In the genomic region with DNA sequence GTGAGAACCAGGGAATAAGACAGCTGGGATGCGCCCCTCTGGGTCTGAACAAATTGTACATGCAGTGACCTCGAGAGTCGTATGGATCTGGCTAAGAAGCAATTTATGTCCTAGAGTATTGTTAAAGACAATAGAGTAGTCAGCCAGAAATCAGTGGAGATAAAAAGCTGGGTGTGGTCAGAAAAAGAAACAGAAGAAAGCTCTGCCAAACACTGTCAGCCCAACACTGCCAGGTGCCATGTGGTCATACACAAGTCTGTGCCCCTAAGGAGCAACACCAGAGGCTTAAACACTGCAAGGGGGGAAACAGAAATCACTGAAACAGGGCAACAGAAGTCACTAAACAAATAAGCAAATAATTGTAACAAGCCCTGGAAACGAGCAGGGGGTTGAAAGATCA, we compare ENCODE assay signal across 15 cellular contexts.
DNase-seq lines count a peak whose midpoint lies in the region; ATAC-seq and TF ChIP-seq lines count a peak whose summit lies in the region.
"Had no signal": no experiment of that assay in that cellular context is flagged by ENCODE, and none has a peak within 500 bp of the region (broad histone marks: within the 10 kb centered on the region; RNA-seq: fewer than 3 reads in every experiment).

No MANE protein-coding gene starts in this region.

- no peak overlapping the region for H2AFZ ChIP-seq in neural progenitor cell (replicated peaks)

- H3K27ac Mint-ChIP-seq in natural killer cell = peak overlapping the region; percentile 35 to 75
- no peak overlapping the region for H3K27ac Mint-ChIP-seq in natural killer cell treated with Interleukin-12 subunit alpha and Interleukin-12 subunit beta and Interleukin-15 and Interleukin-18, amount 100 ng/mL, for 72 hours
- peak overlapping the region; percentile 74 for H3K27ac Mint-ChIP-seq in central memory CD8-positive, alpha-beta T cell (ENCODE audit: low read depth)
- H3K27ac Mint-ChIP-seq in type B pancreatic cell = peak overlapping the region; percentile 46
- no peak overlapping the region for H3K27ac Mint-ChIP-seq in neural progenitor cell
- H3K27ac Mint-ChIP-seq: activated naive CD8-positive, alpha-beta T cell treated with anti-CD3 and anti-CD28 coated beads, Interleukin-2, amount 10 ng/mL, durations not matched to agents 7 days and 5 days; CD4-positive, alpha-beta T cell; nephron had no signal

- no peak overlapping the region for H3K4me2 ChIP-seq in neural progenitor cell

- peaks cover 38 to 47% of the 10 kb centered on the region in 2 donors for H3K4me1 Mint-ChIP-seq in natural killer cell
- peaks cover 26 to 30% of the 10 kb centered on the region in 2 donors for H3K4me1 Mint-ChIP-seq in natural killer cell treated with Interleukin-12 subunit alpha and Interleukin-12 subunit beta and Interleukin-15 and Interleukin-18, amount 100 ng/mL, for 72 hours (ENCODE audit: low read depth in 2 of 2)
- peaks cover 47% of the 10 kb centered on the region for H3K4me1 Mint-ChIP-seq in central memory CD8-positive, alpha-beta T cell
- H3K4me1 Mint-ChIP-seq in type B pancreatic cell (ENCODE audit: unreplicated experiment) = peaks cover 12% of the 10 kb centered on the region
- peaks cover 4% of the 10 kb centered on the region for H3K4me1 Mint-ChIP-seq in neural progenitor cell
- H3K4me1 Mint-ChIP-seq: nephron had no signal

- H4K20me1 ChIP-seq in neural progenitor cell (ENCODE audit: low read depth) = peaks cover 42% of the 10 kb centered on the region

- H3K36me3 ChIP-seq in neural progenitor cell = no peaks in the 10 kb centered on the region

- no peaks in the 10 kb centered on the region for H3K9me3 ChIP-seq in neural progenitor cell (ENCODE audit: low read depth)
- H3K9me3 ChIP-seq: stomach had no signal

- DNase-seq in DMS 273 (lab: John Stamatoyannopoulos, UW; ENCODE audit: unreplicated experiment) = peak; percentile 20
- no peak for DNase-seq in DMS 273 treated with DMSO at 0.1 percent for 48 hours (lab: John Stamatoyannopoulos, UW)
- no peak for DNase-seq in natural killer cell
- DNase-seq in natural killer cell treated with Interleukin-12 subunit alpha and Interleukin-12 subunit beta and Interleukin-15 and Interleukin-18, amount 100 ng/mL, for 72 hours (ENCODE audit: low spot score) = no peak
- DNase-seq in central memory CD8-positive, alpha-beta T cell (ENCODE audit: low spot score in 2 of 2) = no peak
- no peak for DNase-seq in type B pancreatic cell (ENCODE audit: extremely low spot score, unreplicated experiment)
- DNase-seq in cerebellar cortex (ENCODE audit: low spot score) = no peak
- no peak for DNase-seq in neural progenitor cell (ENCODE audit: low spot score)
- DNase-seq: activated naive CD8-positive, alpha-beta T cell treated with anti-CD3 and anti-CD28 coated beads, Interleukin-2, amount 10 ng/mL, durations not matched to agents 7 days and 5 days; CD4-positive, alpha-beta T cell; cerebellar nuclear complex; GF-D8; stomach had no signal

- TF ChIP-seq CTCF in natural killer cell (IDR thresholded peaks at IDR 0.05) = no peak
- no peak for TF ChIP-seq CTCF in type B pancreatic cell (conservative IDR thresholded peaks at IDR 0.05)
- no peak for TF ChIP-seq CTCF in neural progenitor cell (IDR thresholded peaks at IDR 0.05)

- H3K27ac ChIP-seq in neural progenitor cell = no peak overlapping the region
- H3K27ac ChIP-seq: 22Rv1, stomach had no signal

- H3K27me3 ChIP-seq in neural progenitor cell = no peaks in the 10 kb centered on the region
- H3K27me3 ChIP-seq: stomach had no signal

- H3K4me3 Mint-ChIP-seq in natural killer cell = no peak overlapping the region
- H3K4me3 Mint-ChIP-seq in natural killer cell treated with Interleukin-12 subunit alpha and Interleukin-12 subunit beta and Interleukin-15 and Interleukin-18, amount 100 ng/mL, for 72 hours = no peak overlapping the region
- no peak overlapping the region for H3K4me3 Mint-ChIP-seq in central memory CD8-positive, alpha-beta T cell
- H3K4me3 Mint-ChIP-seq in type B pancreatic cell = no peak overlapping the region
- no peak overlapping the region for H3K4me3 Mint-ChIP-seq in neural progenitor cell
- H3K4me3 Mint-ChIP-seq: activated naive CD8-positive, alpha-beta T cell treated with anti-CD3 and anti-CD28 coated beads, Interleukin-2, amount 10 ng/mL, durations not matched to agents 7 days and 5 days; CD4-positive, alpha-beta T cell; nephron had no signal

- H3K9ac ChIP-seq in neural progenitor cell = no peak overlapping the region

- no peak overlapping the region for H3K4me3 ChIP-seq in neural progenitor cell
- H3K4me3 ChIP-seq: stomach had no signal

- H3K36me3 Mint-ChIP-seq in natural killer cell (no peaks in the 10 kb centered on the region), type B pancreatic cell (no peaks in the 10 kb centered on the region), neural progenitor cell (no peaks in the 10 kb centered on the region)
- no peaks in the 10 kb centered on the region for H3K36me3 Mint-ChIP-seq in natural killer cell treated with Interleukin-12 subunit alpha and Interleukin-12 subunit beta and Interleukin-15 and Interleukin-18, amount 100 ng/mL, for 72 hours
- H3K36me3 Mint-ChIP-seq in central memory CD8-positive, alpha-beta T cell (ENCODE audit: insufficient read depth) = peaks cover 7% of the 10 kb centered on the region

- no peak for ATAC-seq in natural killer cell
- ATAC-seq in natural killer cell treated with Interleukin-12 subunit alpha and Interleukin-12 subunit beta and Interleukin-15 and Interleukin-18, amount 100 ng/mL, for 72 hours = no peak
- ATAC-seq in central memory CD8-positive, alpha-beta T cell (replicated peaks; ENCODE audit: extremely low read depth, poor library complexity, severe bottlenecking) = no peak

- intact Hi-C loops in natural killer cell (cut with micrococcal nuclease) = no loop called here

- no peaks in the 10 kb centered on the region for H3K9me3 Mint-ChIP-seq in natural killer cell
- H3K9me3 Mint-ChIP-seq in natural killer cell treated with Interleukin-12 subunit alpha and Interleukin-12 subunit beta and Interleukin-15 and Interleukin-18, amount 100 ng/mL, for 72 hours = no peaks in the 10 kb centered on the region
- no peaks in the 10 kb centered on the region for H3K9me3 Mint-ChIP-seq in central memory CD8-positive, alpha-beta T cell
- no peaks in the 10 kb centered on the region for H3K9me3 Mint-ChIP-seq in type B pancreatic cell
- H3K9me3 Mint-ChIP-seq in neural progenitor cell = no peaks in the 10 kb centered on the region
- H3K9me3 Mint-ChIP-seq: activated naive CD8-positive, alpha-beta T cell treated with anti-CD3 and anti-CD28 coated beads, Interleukin-2, amount 10 ng/mL, durations not matched to agents 7 days and 5 days; CD4-positive, alpha-beta T cell; nephron had no signal

- H3K79me2 ChIP-seq in neural progenitor cell (ENCODE audit: low read depth) = peaks cover 89% of the 10 kb centered on the region

- no peaks in the 10 kb centered on the region for H3K4me1 ChIP-seq in neural progenitor cell

- no peaks in the 10 kb centered on the region for H3K27me3 Mint-ChIP-seq in natural killer cell (ENCODE audit: low read depth in 2 of 2)
- H3K27me3 Mint-ChIP-seq in natural killer cell treated with Interleukin-12 subunit alpha and Interleukin-12 subunit beta and Interleukin-15 and Interleukin-18, amount 100 ng/mL, for 72 hours = no peaks in the 10 kb centered on the region
- no peaks in the 10 kb centered on the region for H3K27me3 Mint-ChIP-seq in central memory CD8-positive, alpha-beta T cell
- no peaks in the 10 kb centered on the region for H3K27me3 Mint-ChIP-seq in type B pancreatic cell
- H3K27me3 Mint-ChIP-seq in neural progenitor cell (ENCODE audit: insufficient read depth, low read depth) = no peaks in the 10 kb centered on the region
- H3K27me3 Mint-ChIP-seq: activated naive CD8-positive, alpha-beta T cell treated with anti-CD3 and anti-CD28 coated beads, Interleukin-2, amount 10 ng/mL, durations not matched to agents 7 days and 5 days; CD4-positive, alpha-beta T cell had no signal

- H3F3A ChIP-seq in neural progenitor cell (ENCODE audit: low read depth) = no peaks in the 10 kb centered on the region

Comparison
In these comparisons a context has a peak if more than half of its experiments do, and no peak if none do; other contexts are left out.
1. H3K27ac Mint-ChIP-seq: peak in natural killer cell (2 of 2), central memory CD8-positive, alpha-beta T cell (single experiment) and type B pancreatic cell (single experiment); none in natural killer cell treated with Interleukin-12 subunit alpha and Interleukin-12 subunit beta and Interleukin-15 and Interleukin-18, amount 100 ng/mL, for 72 hours (0 of 2) and neural progenitor cell (single experiment).